8 cellular contexts compared by ENCODE assay signal in genomic region chr2:100242891-100243670, GRCh38.
A peak's percentile ranks its signal among the peaks of the same experiment; 100 is the strongest.
DNase-seq lines count a peak whose midpoint lies in the region; ATAC-seq and TF ChIP-seq lines count a peak whose summit lies in the region.

No MANE protein-coding gene starts in this region.

- peaks cover 26% of the 10 kb centered on the region for H3K4me1 Mint-ChIP-seq in activated naive CD8-positive, alpha-beta T cell treated with anti-CD3 and anti-CD28 coated beads, Interleukin-2, amount 50 U/mL, for 24 hours

- peaks cover 6% of the 10 kb centered on the region for H3K27me3 Mint-ChIP-seq in activated naive CD8-positive, alpha-beta T cell treated with anti-CD3 and anti-CD28 coated beads, Interleukin-2, amount 50 U/mL, for 24 hours

- peak; percentile 46 for ATAC-seq in HG03378 (IDR thresholded peaks at IDR 0.05; ENCODE audit: unreplicated experiment)
- peak; percentile 87 for ATAC-seq in Panc1
- ATAC-seq in activated naive CD8-positive, alpha-beta T cell treated with anti-CD3 and anti-CD28 coated beads, Interleukin-2, amount 50 U/mL, for 24 hours, result peak; percentile 31
- ATAC-seq in heart left ventricle, result peak; percentile 73 to 88 (median 85)
- ATAC-seq in GM18502 (IDR thresholded peaks at IDR 0.05; ENCODE audit: poor library complexity, unreplicated experiment), result no peak

- no peak overlapping the region for H3K4me3 Mint-ChIP-seq in activated naive CD8-positive, alpha-beta T cell treated with anti-CD3 and anti-CD28 coated beads, Interleukin-2, amount 50 U/mL, for 24 hours

- no peaks in the 10 kb centered on the region for H3K36me3 ChIP-seq in Panc1 (ENCODE audit: control insufficient read depth, insufficient read depth, low read length)
- H3K36me3 ChIP-seq in heart left ventricle, result no peaks in the 10 kb centered on the region

- POLR2A ChIA-PET in Panc1 (lab: Charles Lee), result no interaction called here

- H3K4me1 ChIP-seq in Panc1 (ENCODE audit: control insufficient read depth, insufficient read depth, low read length), result no peaks in the 10 kb centered on the region
- H3K4me1 ChIP-seq in heart left ventricle, result peaks cover 0 to 13% (median 3%) of the 10 kb centered on the region in 12 donors

- H3K27ac ChIP-seq in Panc1 (ENCODE audit: low read length) (no peak overlapping the region), heart left ventricle (peak overlapping the region in 1 of 12 donors; percentile 78)

- TF ChIP-seq CTCF in Panc1 (IDR thresholded peaks at IDR 0.05), result peak; percentile 89
- TF ChIP-seq CTCF in heart left ventricle (IDR thresholded peaks at IDR 0.05), result peak; percentile 47 to 85 (median 78)

- no peaks in the 10 kb centered on the region; the same call in 1 of the 2 replicates for H3K27me3 ChIP-seq in Panc1 (ENCODE audit: control insufficient read depth, insufficient read depth, low read length)
- H3K27me3 ChIP-seq in heart left ventricle, result no peaks in the 10 kb centered on the region

- WGBS in heart left ventricle, 4 donors, result 41 to 45% (median 43%) methylated on average over 6 of the region's 6 CpGs

- no peaks in the 10 kb centered on the region for H3K9me3 Mint-ChIP-seq in activated naive CD8-positive, alpha-beta T cell treated with anti-CD3 and anti-CD28 coated beads, Interleukin-2, amount 50 U/mL, for 24 hours

- in situ Hi-C loops in Panc1 (cut with HindIII; ENCODE audit: low pct_unique_long_range_greater_than_20kb, low sequenced_read_pairs), result no loop called here

- H3K4me3 ChIP-seq in Panc1 (ENCODE audit: low read depth in 2 of 2, low read length in 2 of 2), result no peak overlapping the region
- H3K4me3 ChIP-seq in heart left ventricle, result no peak overlapping the region

- no peak overlapping the region for H3K27ac Mint-ChIP-seq in activated naive CD8-positive, alpha-beta T cell treated with anti-CD3 and anti-CD28 coated beads, Interleukin-2, amount 50 U/mL, for 24 hours

- no TSS peak for BruUV-seq in Panc1 (replicated peaks; lab: Mats Ljungman, UMichigan)

- DNase-seq in NCI-H2196 (lab: John Stamatoyannopoulos, UW; ENCODE audit: unreplicated experiment) (peak; percentile 33), NCI-H2196 treated with DMSO at 0.1 percent for 48 hours (lab: John Stamatoyannopoulos, UW; ENCODE audit: unreplicated experiment) (no peak), Panc1 (ENCODE audit: low read depth, low spot score) (peak; percentile 39), heart left ventricle (peak; percentile 69 to 84 (median 73)), pulmonary artery endothelial cell (ENCODE audit: low read depth, low spot score) (peak; percentile 19)
- peak; percentile 66 for DNase-seq in activated naive CD8-positive, alpha-beta T cell treated with anti-CD3 and anti-CD28 coated beads, Interleukin-2, amount 50 U/mL, for 24 hours

- H3K9me3 ChIP-seq in Panc1 (ENCODE audit: control insufficient read depth, insufficient read depth, low read depth, low read length) (no peaks in the 10 kb centered on the region), heart left ventricle (no peaks in the 10 kb centered on the region)

- no peaks in the 10 kb centered on the region for H3K36me3 Mint-ChIP-seq in activated naive CD8-positive, alpha-beta T cell treated with anti-CD3 and anti-CD28 coated beads, Interleukin-2, amount 50 U/mL, for 24 hours (ENCODE audit: low read depth)

- CTCF ChIA-PET in Panc1 (lab: Charles Lee), result no interaction called here

- no peak for TF ChIP-seq POLR2A in heart left ventricle (IDR thresholded peaks at IDR 0.05)

- intact Hi-C loops in Panc1 (cut with micrococcal nuclease; ENCODE audit: unreplicated experiment) (loop anchor here (1.0 to 10.0 kb wide), 4 partner anchors 311 to 684 kb away; no protein-coding TSS in a partner anchor), heart left ventricle (cut with DNase I) (loop anchor here (1.0 to 10.0 kb wide), 16 partner anchors 66 to 686 kb away; no protein-coding TSS in a partner anchor)
